24 cellular contexts compared by ENCODE assay signal in the genomic region with DNA sequence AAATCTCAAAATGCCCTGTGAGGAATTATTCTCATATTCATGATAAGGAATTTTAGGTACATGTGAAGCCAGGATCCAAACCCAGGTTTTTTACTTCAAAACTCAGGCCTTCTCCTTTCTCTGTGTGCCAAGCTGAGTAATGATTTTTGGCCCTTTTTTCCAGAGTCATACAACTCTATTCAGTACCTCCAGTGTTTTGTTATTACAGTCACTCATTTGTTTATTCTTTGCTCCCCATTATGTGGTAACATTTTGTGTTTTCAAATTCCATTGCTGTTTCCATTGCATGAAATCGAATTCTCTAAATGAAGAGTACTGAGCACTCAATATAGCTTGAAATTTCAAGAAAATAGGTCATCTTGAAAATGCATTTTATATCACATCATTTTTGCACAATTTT.
DNase-seq lines count a peak whose midpoint lies in the region; ATAC-seq and TF ChIP-seq lines count a peak whose summit lies in the region.
"Had no signal": no experiment of that assay in that cellular context is flagged by ENCODE, and none has a peak within 500 bp of the region (broad histone marks: within the 10 kb centered on the region; RNA-seq: fewer than 3 reads in every experiment).

No MANE protein-coding gene starts in this region.

- H3K9me3 Mint-ChIP-seq in activated naive CD8-positive, alpha-beta T cell (ENCODE audit: low read depth) = peaks cover 12% of the 10 kb centered on the region
- peaks cover 24% of the 10 kb centered on the region for H3K9me3 Mint-ChIP-seq in activated naive CD8-positive, alpha-beta T cell treated with anti-CD3 and anti-CD28 coated beads for 36 hours

- intact Hi-C loops in left lung (cut with DNase I) = no loop called here

- 0 out of 2 replicates have a peak, but pooled peaks cover 6% of the 10 kb centered on the region for H3K9me3 ChIP-seq in SK-N-SH
- H3K9me3 ChIP-seq in left lung = peaks cover 0 to 37% of the 10 kb centered on the region in 2 donors

- no peaks in the 10 kb centered on the region for H3K9me2 ChIP-seq in SK-N-SH

- H3F3A ChIP-seq in SK-N-SH (replicated peaks; ENCODE audit: insufficient read depth) = no peaks in the 10 kb centered on the region

- no peak for TF ChIP-seq RAD21 in SK-N-SH (IDR thresholded peaks at IDR 0.05; ENCODE audit: low read length)

- no peaks in the 10 kb centered on the region for H3K4me1 ChIP-seq in SK-N-SH (ENCODE audit: control insufficient read depth in 1 of 2, insufficient read depth in 2 of 2, low read depth in 1 of 2, low read length in 1 of 2)
- no peaks in the 10 kb centered on the region for H3K4me1 ChIP-seq in left lung

- H2AFZ ChIP-seq in SK-N-SH (ENCODE audit: low read depth) = no peak overlapping the region

- H3K27ac ChIP-seq in SK-N-SH (ENCODE audit: low read depth in 2 of 2, low read length in 1 of 2) (no peak overlapping the region), left lung (no peak overlapping the region)
- H3K27ac ChIP-seq: 22Rv1, HL-60, RWPE1, SK-N-MC had no signal

- no peak overlapping the region for H3K9ac ChIP-seq in SK-N-SH

- no peak for TF ChIP-seq EP300 in SK-N-SH (IDR thresholded peaks at IDR 0.05; ENCODE audit: borderline replicate concordance in 1 of 2, low read depth in 1 of 2, low read length in 1 of 2)

- POLR2A ChIA-PET in SK-N-SH (lab: Yijun Ruan, JAX) = no interaction called here

- no peak overlapping the region for H3K4me3 ChIP-seq in SK-N-SH (ENCODE audit: low read depth in 2 of 2, low read length in 1 of 2)
- H3K4me3 ChIP-seq in left lung = no peak overlapping the region
- H3K4me3 ChIP-seq: SK-N-MC had no signal

- CTCF ChIA-PET in SK-N-SH (lab: Yijun Ruan, JAX) = no interaction called here

- no peaks in the 10 kb centered on the region for H4K20me1 ChIP-seq in SK-N-SH (ENCODE audit: insufficient read depth)

- DNase-seq in activated naive CD8-positive, alpha-beta T cell treated with anti-CD3 and anti-CD28 coated beads for 36 hours = no peak
- DNase-seq in astrocyte of the hippocampus (ENCODE audit: low read depth, low spot score) (peak; percentile 41), fibroblast of peridontal ligament (ENCODE audit: extremely low read depth) (peak; percentile 3), SK-N-SH (no peak), left lung (no peak), SKM-1 (lab: John Stamatoyannopoulos, UW; ENCODE audit: unreplicated experiment) (no peak)
- DNase-seq: ACHN; AML-193; C1 segment of cervical spinal cord; CD8-positive, alpha-beta T cell; KBM-7; NCI-H1105; NCI-H2029 treated with DMSO at 0.1 percent for 48 hours; NCI-H226; NCI-H510A treated with DMSO at 0.1 percent for 48 hours; NCI-H748 treated with DMSO at 0.1 percent for 48 hours; SHP77 treated with DMSO at 0.1 percent for 48 hours had no signal

- peak overlapping the region; percentile 25 for H3K27ac Mint-ChIP-seq in activated naive CD8-positive, alpha-beta T cell
- H3K27ac Mint-ChIP-seq in activated naive CD8-positive, alpha-beta T cell treated with anti-CD3 and anti-CD28 coated beads for 36 hours = no peak overlapping the region

- WGBS in SK-N-SH (ENCODE audit: low lambda C conversion rate) = 33% methylated on average over 1 of the region's 1 CpG

- H3K36me3 Mint-ChIP-seq in activated naive CD8-positive, alpha-beta T cell = peaks cover 47% of the 10 kb centered on the region
- H3K36me3 Mint-ChIP-seq in activated naive CD8-positive, alpha-beta T cell treated with anti-CD3 and anti-CD28 coated beads for 36 hours = peaks cover 55% of the 10 kb centered on the region

- no peaks in the 10 kb centered on the region for H3K27me3 Mint-ChIP-seq in activated naive CD8-positive, alpha-beta T cell
- H3K27me3 Mint-ChIP-seq in activated naive CD8-positive, alpha-beta T cell treated with anti-CD3 and anti-CD28 coated beads for 36 hours = no peaks in the 10 kb centered on the region

- peaks cover 20% of the 10 kb centered on the region for H3K4me1 Mint-ChIP-seq in activated naive CD8-positive, alpha-beta T cell (ENCODE audit: low read depth)
- no peaks in the 10 kb centered on the region for H3K4me1 Mint-ChIP-seq in activated naive CD8-positive, alpha-beta T cell treated with anti-CD3 and anti-CD28 coated beads for 36 hours

- H3K4me2 ChIP-seq in SK-N-SH = no peak overlapping the region

- H3K27me3 ChIP-seq in SK-N-SH (ENCODE audit: insufficient read depth) (no peaks in the 10 kb centered on the region), left lung (no peaks in the 10 kb centered on the region)

- no peaks in the 10 kb centered on the region for H3K79me2 ChIP-seq in SK-N-SH (ENCODE audit: insufficient read depth)

- H3K36me3 ChIP-seq in SK-N-SH (replicated peaks in 1 of 2; ENCODE audit: control insufficient read depth in 1 of 2, insufficient read depth in 2 of 2, low read length in 1 of 2) (no peaks in the 10 kb centered on the region), left lung (no peaks in the 10 kb centered on the region)

- ATAC-seq in HG03097 (IDR thresholded peaks at IDR 0.05; ENCODE audit: low FRiP score, unreplicated experiment) = no peak
- ATAC-seq in left lung = no peak
- ATAC-seq: CD8-positive, alpha-beta T cell; HepG2 had no signal

- no peak overlapping the region for H3K4me3 Mint-ChIP-seq in activated naive CD8-positive, alpha-beta T cell
- no peak overlapping the region for H3K4me3 Mint-ChIP-seq in activated naive CD8-positive, alpha-beta T cell treated with anti-CD3 and anti-CD28 coated beads for 36 hours
- H3K4me3 Mint-ChIP-seq: CD8-positive, alpha-beta T cell had no signal

- TF ChIP-seq CTCF in SK-N-SH (IDR thresholded peaks at IDR 0.05) = no peak
- no peak for TF ChIP-seq CTCF in left lung (IDR thresholded peaks at IDR 0.05)

TF ChIP-seq in SK-N-SH, 30 proteins besides CTCF, POLR2A, EP300 and RAD21 (continues in another document):
- TF ChIP-seq, protein P1, sequence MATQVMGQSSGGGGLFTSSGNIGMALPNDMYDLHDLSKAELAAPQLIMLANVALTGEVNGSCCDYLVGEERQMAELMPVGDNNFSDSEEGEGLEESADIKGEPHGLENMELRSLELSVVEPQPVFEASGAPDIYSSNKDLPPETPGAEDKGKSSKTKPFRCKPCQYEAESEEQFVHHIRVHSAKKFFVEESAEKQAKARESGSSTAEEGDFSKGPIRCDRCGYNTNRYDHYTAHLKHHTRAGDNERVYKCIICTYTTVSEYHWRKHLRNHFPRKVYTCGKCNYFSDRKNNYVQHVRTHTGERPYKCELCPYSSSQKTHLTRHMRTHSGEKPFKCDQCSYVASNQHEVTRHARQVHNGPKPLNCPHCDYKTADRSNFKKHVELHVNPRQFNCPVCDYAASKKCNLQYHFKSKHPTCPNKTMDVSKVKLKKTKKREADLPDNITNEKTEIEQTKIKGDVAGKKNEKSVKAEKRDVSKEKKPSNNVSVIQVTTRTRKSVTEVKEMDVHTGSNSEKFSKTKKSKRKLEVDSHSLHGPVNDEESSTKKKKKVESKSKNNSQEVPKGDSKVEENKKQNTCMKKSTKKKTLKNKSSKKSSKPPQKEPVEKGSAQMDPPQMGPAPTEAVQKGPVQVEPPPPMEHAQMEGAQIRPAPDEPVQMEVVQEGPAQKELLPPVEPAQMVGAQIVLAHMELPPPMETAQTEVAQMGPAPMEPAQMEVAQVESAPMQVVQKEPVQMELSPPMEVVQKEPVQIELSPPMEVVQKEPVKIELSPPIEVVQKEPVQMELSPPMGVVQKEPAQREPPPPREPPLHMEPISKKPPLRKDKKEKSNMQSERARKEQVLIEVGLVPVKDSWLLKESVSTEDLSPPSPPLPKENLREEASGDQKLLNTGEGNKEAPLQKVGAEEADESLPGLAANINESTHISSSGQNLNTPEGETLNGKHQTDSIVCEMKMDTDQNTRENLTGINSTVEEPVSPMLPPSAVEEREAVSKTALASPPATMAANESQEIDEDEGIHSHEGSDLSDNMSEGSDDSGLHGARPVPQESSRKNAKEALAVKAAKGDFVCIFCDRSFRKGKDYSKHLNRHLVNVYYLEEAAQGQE (IDR thresholded peaks at IDR 0.05; ENCODE audit: low read depth, low read length) = no peak
- no peak for TF ChIP-seq RFX5 (IDR thresholded peaks at IDR 0.05; ENCODE audit: low read length)
- no peak for TF ChIP-seq GATA2 (CRISPR knock-in tag; IDR thresholded peaks at IDR 0.05)
- TF ChIP-seq, protein P2, sequence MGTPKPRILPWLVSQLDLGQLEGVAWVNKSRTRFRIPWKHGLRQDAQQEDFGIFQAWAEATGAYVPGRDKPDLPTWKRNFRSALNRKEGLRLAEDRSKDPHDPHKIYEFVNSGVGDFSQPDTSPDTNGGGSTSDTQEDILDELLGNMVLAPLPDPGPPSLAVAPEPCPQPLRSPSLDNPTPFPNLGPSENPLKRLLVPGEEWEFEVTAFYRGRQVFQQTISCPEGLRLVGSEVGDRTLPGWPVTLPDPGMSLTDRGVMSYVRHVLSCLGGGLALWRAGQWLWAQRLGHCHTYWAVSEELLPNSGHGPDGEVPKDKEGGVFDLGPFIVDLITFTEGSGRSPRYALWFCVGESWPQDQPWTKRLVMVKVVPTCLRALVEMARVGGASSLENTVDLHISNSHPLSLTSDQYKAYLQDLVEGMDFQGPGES (IDR thresholded peaks at IDR 0.05; ENCODE audit: low read depth, low read length) = no peak
- no peak for TF ChIP-seq GABPA (IDR thresholded peaks at IDR 0.05; ENCODE audit: low read depth)
- TF ChIP-seq YY1 (IDR thresholded peaks at IDR 0.05; ENCODE audit: low read depth) = no peak
- TF ChIP-seq TEAD4 (IDR thresholded peaks at IDR 0.05; ENCODE audit: borderline replicate concordance, insufficient read depth) = no peak
- no peak for TF ChIP-seq ELF1 (IDR thresholded peaks at IDR 0.05)
- no peak for TF ChIP-seq POLR2AphosphoS5 (IDR thresholded peaks at IDR 0.05; ENCODE audit: low read depth, low read length)
- TF ChIP-seq, protein P3, sequence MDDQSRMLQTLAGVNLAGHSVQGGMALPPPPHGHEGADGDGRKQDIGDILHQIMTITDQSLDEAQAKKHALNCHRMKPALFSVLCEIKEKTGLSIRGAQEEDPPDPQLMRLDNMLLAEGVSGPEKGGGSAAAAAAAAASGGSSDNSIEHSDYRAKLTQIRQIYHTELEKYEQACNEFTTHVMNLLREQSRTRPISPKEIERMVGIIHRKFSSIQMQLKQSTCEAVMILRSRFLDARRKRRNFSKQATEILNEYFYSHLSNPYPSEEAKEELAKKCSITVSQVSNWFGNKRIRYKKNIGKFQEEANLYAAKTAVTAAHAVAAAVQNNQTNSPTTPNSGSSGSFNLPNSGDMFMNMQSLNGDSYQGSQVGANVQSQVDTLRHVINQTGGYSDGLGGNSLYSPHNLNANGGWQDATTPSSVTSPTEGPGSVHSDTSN (IDR thresholded peaks at IDR 0.05) = no peak
- TF ChIP-seq, protein P4, sequence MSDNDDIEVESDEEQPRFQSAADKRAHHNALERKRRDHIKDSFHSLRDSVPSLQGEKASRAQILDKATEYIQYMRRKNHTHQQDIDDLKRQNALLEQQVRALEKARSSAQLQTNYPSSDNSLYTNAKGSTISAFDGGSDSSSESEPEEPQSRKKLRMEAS (IDR thresholded peaks at IDR 0.05; ENCODE audit: low read depth) = no peak

Comparison
In these comparisons a context has a peak if more than half of its experiments do, and no peak if none do; other contexts are left out.
1. DNase-seq: peak in astrocyte of the hippocampus (single experiment) and fibroblast of peridontal ligament (single experiment); none in activated naive CD8-positive, alpha-beta T cell treated with anti-CD3 and anti-CD28 coated beads for 36 hours (single experiment), SK-N-SH (single experiment), left lung (0 of 2) and SKM-1 (single experiment).